10 cellular contexts compared by ENCODE assay signal in genomic region chr3:189340680-189341460, GRCh38.
DNase-seq lines count a peak whose midpoint lies in the region; ATAC-seq and TF ChIP-seq lines count a peak whose summit lies in the region.
"Had no signal": no experiment of that assay in that cellular context is flagged by ENCODE, and none has a peak within 500 bp of the region (broad histone marks: within the 10 kb centered on the region; RNA-seq: fewer than 3 reads in every experiment).

No MANE protein-coding gene starts in this region.

- no peaks in the 10 kb centered on the region for H3K27me3 ChIP-seq in GM06990 (replicated peaks; ENCODE audit: control insufficient read depth, insufficient read depth, low read length)
- H3K27me3 ChIP-seq: esophagus squamous epithelium had no signal

- peaks cover 6% of the 10 kb centered on the region for H3K36me3 Mint-ChIP-seq in mesothelial cell of epicardium

- no peak overlapping the region for H3K4me3 Mint-ChIP-seq in mesothelial cell of epicardium

- peak overlapping the region; percentile 49 for H3K27ac Mint-ChIP-seq in mesothelial cell of epicardium

- H3K27me3 Mint-ChIP-seq in mesothelial cell of epicardium (ENCODE audit: low read depth): no peaks in the 10 kb centered on the region

- peaks cover 9% of the 10 kb centered on the region for H3K9me3 Mint-ChIP-seq in mesothelial cell of epicardium

- in situ Hi-C loops in astrocyte of the spinal cord (cut with HindIII; ENCODE audit: low sequenced_read_pairs): no loop called here

- H3K4me3 ChIP-seq in GM06990 (replicated peaks; ENCODE audit: low read depth, low read length) (no peak overlapping the region), HFF-Myc (replicated peaks; ENCODE audit: low read depth, low read length) (no peak overlapping the region), astrocyte of the spinal cord (ENCODE audit: low read depth, low read length) (no peak overlapping the region)
- H3K4me3 ChIP-seq: esophagus squamous epithelium had no signal

- H3K36me3 ChIP-seq in GM06990 (ENCODE audit: control insufficient read depth, insufficient read depth, low read length): no peaks in the 10 kb centered on the region
- H3K36me3 ChIP-seq: esophagus squamous epithelium had no signal

- H3K4me1 Mint-ChIP-seq in mesothelial cell of epicardium: peaks cover 63% of the 10 kb centered on the region

- DNase-seq in GM06990 (ENCODE audit: extremely low read depth, insufficient read length) (no peak), HFF-Myc (ENCODE audit: extremely low read depth, low read depth) (no peak), astrocyte of the spinal cord (ENCODE audit: low read depth, low spot score) (no peak), mesothelial cell of epicardium (ENCODE audit: low spot score in 2 of 2, unreplicated experiment in 2 of 2) (no peak), NCI-H2227 (lab: John Stamatoyannopoulos, UW; ENCODE audit: unreplicated experiment) (no peak), COLO829 (ENCODE audit: low spot score) (no peak)
- DNase-seq: esophagus squamous epithelium; KBM-7; stimulated activated CD4-positive, alpha-beta T cell treated with anti-CD3 and anti-CD28 coated beads, Interleukin-4, amount 100 ng/mL, for 4 hours had no signal

- ATAC-seq in GM18868 (IDR thresholded peaks at IDR 0.05; ENCODE audit: unreplicated experiment): no peak

- TF ChIP-seq CTCF in GM06990 (IDR thresholded peaks at IDR 0.05; ENCODE audit: insufficient read depth, low read length, poor library complexity, severe bottlenecking) (peak; percentile 40), HFF-Myc (IDR thresholded peaks at IDR 0.05; ENCODE audit: low read depth, low read length, missing control alignments) (peak; percentile 62), astrocyte of the spinal cord (IDR thresholded peaks at IDR 0.05; ENCODE audit: low read depth, low read length) (peak; percentile 25), mesothelial cell of epicardium (IDR thresholded peaks at IDR 0.05; ENCODE audit: unreplicated experiment) (no peak)
